Comparison of ENCODE assay signal across 5 cellular contexts in genomic region chr1:161553631-161554030, GRCh38. TPM values are rescaled to one million over a fixed set of nuclear protein-coding genes. Genes with fewer than 3 reads are reported as not detected.
"Had no signal": no experiment of that assay in that cellular context is flagged by ENCODE, and none has a peak within 500 bp of the region (broad histone marks: within the 10 kb centered on the region; RNA-seq: fewer than 3 reads in every experiment).

No MANE protein-coding gene starts in this region.

RNA-seq across cellular contexts. Expression of gene FCGR3A, which starts 4.0 kb away (rescaled TPM):
- total RNA-seq: osteocyte, pulmonary artery endothelial cell, smooth muscle cell had no signal
- polyA plus RNA-seq: neural cell had no signal

RNA-seq across cellular contexts. Expression of gene HSPA6, which starts 29.3 kb away (rescaled TPM):
- total RNA-seq: osteocyte had no signal
- polyA plus RNA-seq: naive thymus-derived CD4-positive, alpha-beta T cell had no signal

RNA-seq across cellular contexts. Expression of gene FCGR2A, which starts 48.4 kb away (rescaled TPM):
- total RNA-seq: osteocyte, pulmonary artery endothelial cell, smooth muscle cell had no signal
- polyA plus RNA-seq: neural cell had no signal
